ENCODE assay signal across 30 cellular contexts in the genomic region with DNA sequence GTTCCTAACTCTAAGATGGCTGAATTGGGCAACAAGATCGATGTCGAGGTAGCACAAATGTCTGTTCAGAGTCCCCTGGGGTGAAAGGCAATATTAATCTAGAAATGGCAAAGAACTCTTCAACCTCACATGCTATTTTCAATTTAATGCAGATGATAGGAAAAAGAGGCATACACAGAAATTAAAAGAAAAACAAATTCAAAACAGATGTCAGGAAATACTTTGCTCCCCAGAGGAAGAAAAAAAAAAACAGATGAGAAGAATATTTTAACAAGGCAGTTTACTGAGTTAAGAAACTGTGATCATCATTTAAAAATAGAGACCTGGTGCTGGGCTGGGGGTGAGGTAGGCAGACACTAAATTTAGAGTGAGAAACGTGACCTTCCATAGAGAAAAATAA.
"Had no signal": no experiment of that assay in that cellular context is flagged by ENCODE, and none has a peak within 500 bp of the region (broad histone marks: within the 10 kb centered on the region; RNA-seq: fewer than 3 reads in every experiment).

No MANE protein-coding gene starts in this region.

- H3K4me1 ChIP-seq: left lung, uterus had no signal

- H3K4me1 Mint-ChIP-seq: activated CD4-positive, alpha-beta T cell treated with anti-CD3 and anti-CD28 coated beads, Interleukin-2, amount 10 ng/mL, durations not matched to agents 24 days and 14 days; stimulated activated effector memory CD8-positive, alpha-beta T cell treated with anti-CD3 and anti-CD28 coated beads, Interleukin-12 subunit alpha, Interleukin-12 subunit beta, amount 100 ng/mL, for 72 hours had no signal

- H3K4me3 ChIP-seq: left lung, lung, mucosa of descending colon, ovary, right lobe of liver, skin epidermis, uterus had no signal

- H3K27me3 ChIP-seq: left lung, ovary, right lobe of liver, uterus had no signal

- H3K27ac Mint-ChIP-seq: activated CD4-positive, alpha-beta memory T cell treated with anti-CD3 and anti-CD28 coated beads for 36 hours; activated CD4-positive, alpha-beta T cell treated with anti-CD3 and anti-CD28 coated beads, Interleukin-2, amount 10 ng/mL, durations not matched to agents 24 days and 14 days; effector memory CD8-positive, alpha-beta T cell; progenitor cell of endocrine pancreas; stimulated activated effector memory CD8-positive, alpha-beta T cell treated with anti-CD3 and anti-CD28 coated beads, Interleukin-12 subunit alpha, Interleukin-12 subunit beta, amount 100 ng/mL, for 72 hours; stimulated activated naive CD8-positive, alpha-beta T cell treated with anti-CD3 and anti-CD28 coated beads, Interleukin-15, Interleukin-2, amounts not matched to agents 100 ng/mL and 50 ng/mL, for 24 hours; type B pancreatic cell had no signal

- H3K4me3 Mint-ChIP-seq: activated CD4-positive, alpha-beta memory T cell treated with anti-CD3 and anti-CD28 coated beads for 36 hours; activated CD4-positive, alpha-beta T cell treated with anti-CD3 and anti-CD28 coated beads, Interleukin-2, amount 10 ng/mL, durations not matched to agents 24 days and 14 days; effector memory CD8-positive, alpha-beta T cell; nephron progenitor cell; stimulated activated effector memory CD8-positive, alpha-beta T cell treated with anti-CD3 and anti-CD28 coated beads, Interleukin-12 subunit alpha, Interleukin-12 subunit beta, amount 100 ng/mL, for 72 hours; stimulated activated naive CD8-positive, alpha-beta T cell treated with anti-CD3 and anti-CD28 coated beads, Interleukin-15, Interleukin-2, amounts not matched to agents 100 ng/mL and 50 ng/mL, for 24 hours; type B pancreatic cell had no signal

- DNase-seq: activated CD4-positive, alpha-beta memory T cell treated with anti-CD3 and anti-CD28 coated beads for 36 hours; activated CD4-positive, alpha-beta T cell treated with anti-CD3 and anti-CD28 coated beads, Interleukin-2, amount 10 ng/mL, durations not matched to agents 24 days and 14 days; activated CD4-positive, CD25-positive, alpha-beta regulatory T cell treated with anti-CD3 and anti-CD28 coated beads, Interleukin-2, amount 50 U/mL, for 72 hours; activated CD8-positive, alpha-beta memory T cell treated with anti-CD3 and anti-CD28 coated beads, Interleukin-2, amount 50 U/mL, for 4 hours; activated gamma-delta T cell; activated naive CD4-positive, alpha-beta T cell treated with anti-CD3 and anti-CD28 coated beads, Interleukin-2, amount 50 U/mL, for 16 hours; activated T-cell treated with anti-CD3 and anti-CD28 coated beads, Interleukin-2, amount 50 U/mL, for 1 hour; amygdala; caudate nucleus; cortex of kidney; effector memory CD8-positive, alpha-beta T cell; kidney glomerular epithelial cell; left lung; mesendoderm; mucosa of descending colon; nephron progenitor cell; ovary; right lobe of liver; stimulated activated CD4-positive, alpha-beta T cell treated with anti-CD3 and anti-CD28 coated beads, Interleukin-4, amount 100 ng/mL, for 24 hours; substantia nigra; T-helper 2 cell; uterus had no signal

- H3K36me3 Mint-ChIP-seq: activated CD4-positive, alpha-beta memory T cell treated with anti-CD3 and anti-CD28 coated beads for 36 hours; stimulated activated effector memory CD8-positive, alpha-beta T cell treated with anti-CD3 and anti-CD28 coated beads, Interleukin-12 subunit alpha, Interleukin-12 subunit beta, amount 100 ng/mL, for 72 hours; type B pancreatic cell had no signal

- H3K36me3 ChIP-seq: left lung, neutrophil, ovary, right lobe of liver, uterus had no signal

- H3K27ac ChIP-seq: left lung, neutrophil, ovary, right lobe of liver, uterus had no signal

- H3K27me3 Mint-ChIP-seq: activated CD4-positive, alpha-beta memory T cell treated with anti-CD3 and anti-CD28 coated beads for 36 hours; activated CD4-positive, alpha-beta T cell treated with anti-CD3 and anti-CD28 coated beads, Interleukin-2, amount 10 ng/mL, durations not matched to agents 24 days and 14 days; effector memory CD8-positive, alpha-beta T cell; progenitor cell of endocrine pancreas; stimulated activated naive CD8-positive, alpha-beta T cell treated with anti-CD3 and anti-CD28 coated beads, Interleukin-15, Interleukin-2, amounts not matched to agents 100 ng/mL and 50 ng/mL, for 24 hours; type B pancreatic cell had no signal

- H3K9me3 ChIP-seq: left lung, mucosa of descending colon, neutrophil, ovary, right lobe of liver, uterus had no signal

- ATAC-seq: effector memory CD8-positive, alpha-beta T cell; esophagus mucosa; left lung; mucosa of descending colon; right lobe of liver; stimulated activated effector memory CD8-positive, alpha-beta T cell treated with anti-CD3 and anti-CD28 coated beads, Interleukin-12 subunit alpha, Interleukin-12 subunit beta, amount 100 ng/mL, for 72 hours had no signal
